In the genomic region with DNA sequence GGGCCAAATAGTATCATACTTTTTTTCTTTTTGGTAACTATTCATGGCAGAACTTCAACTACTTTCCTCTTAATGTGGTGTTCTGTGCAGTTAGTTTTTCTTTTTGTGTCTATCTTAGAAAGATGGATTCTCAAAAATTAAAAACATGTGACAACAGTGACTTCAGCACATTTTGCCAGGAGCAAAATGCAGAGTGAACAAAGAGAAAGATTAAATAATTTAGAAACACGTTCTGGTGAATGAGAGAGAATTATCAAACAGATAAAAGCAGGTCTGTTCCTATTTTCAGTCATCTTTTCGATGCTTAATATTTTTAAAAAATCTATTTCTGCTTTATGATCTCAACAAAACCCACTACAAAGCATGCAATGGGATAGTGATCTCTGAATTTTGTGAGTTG, we compare ENCODE assay signal across 34 cellular contexts.
"Had no signal": no experiment of that assay in that cellular context is flagged by ENCODE, and none has a peak within 500 bp of the region (broad histone marks: within the 10 kb centered on the region; RNA-seq: fewer than 3 reads in every experiment).

No MANE protein-coding gene starts in this region.

- H3K4me2 ChIP-seq: KMS-11 had no signal

- H3K9me3 ChIP-seq: MG63 had no signal

- H3K27ac ChIP-seq: KMS-11 had no signal

- DNase-seq: Karpas-422, Kasumi-1, MG63, MM.1S, MV-4-11, NCI-H1048, NCI-H1092, NCI-H1092 treated with DMSO at 0.1 percent for 48 hours, NCI-H1105, NCI-H1105 treated with DMSO at 0.1 percent for 48 hours, NCI-H1417, NCI-H1417 treated with DMSO at 0.1 percent for 48 hours, NCI-H1436, NCI-H1436 treated with DMSO at 0.1 percent for 48 hours, NCI-H146, NCI-H1694, NCI-H1694 treated with DMSO at 0.1 percent for 48 hours, NCI-H187, NCI-H187 treated with DMSO at 0.1 percent for 48 hours, NCI-H1930, NCI-H2029, NCI-H2029 treated with DMSO at 0.1 percent for 48 hours, NCI-H2081, NCI-H2081 treated with DMSO at 0.1 percent for 48 hours, NCI-H2107, NCI-H2171, NCI-H2171 treated with DMSO at 0.1 percent for 48 hours, NCI-H2227 treated with DMSO at 0.1 percent for 48 hours, NCI-H226, NCI-H345, NCI-H446, NCI-H446 treated with DMSO at 0.1 percent for 48 hours, NCI-H510A had no signal

- H3K9ac ChIP-seq: KMS-11 had no signal

- H3K36me3 ChIP-seq: MG63 had no signal

- H3K4me3 ChIP-seq: MG63 had no signal

- H3K27me3 ChIP-seq: MG63 had no signal
